ENCODE assay signal across 18 cellular contexts in the genomic region with DNA sequence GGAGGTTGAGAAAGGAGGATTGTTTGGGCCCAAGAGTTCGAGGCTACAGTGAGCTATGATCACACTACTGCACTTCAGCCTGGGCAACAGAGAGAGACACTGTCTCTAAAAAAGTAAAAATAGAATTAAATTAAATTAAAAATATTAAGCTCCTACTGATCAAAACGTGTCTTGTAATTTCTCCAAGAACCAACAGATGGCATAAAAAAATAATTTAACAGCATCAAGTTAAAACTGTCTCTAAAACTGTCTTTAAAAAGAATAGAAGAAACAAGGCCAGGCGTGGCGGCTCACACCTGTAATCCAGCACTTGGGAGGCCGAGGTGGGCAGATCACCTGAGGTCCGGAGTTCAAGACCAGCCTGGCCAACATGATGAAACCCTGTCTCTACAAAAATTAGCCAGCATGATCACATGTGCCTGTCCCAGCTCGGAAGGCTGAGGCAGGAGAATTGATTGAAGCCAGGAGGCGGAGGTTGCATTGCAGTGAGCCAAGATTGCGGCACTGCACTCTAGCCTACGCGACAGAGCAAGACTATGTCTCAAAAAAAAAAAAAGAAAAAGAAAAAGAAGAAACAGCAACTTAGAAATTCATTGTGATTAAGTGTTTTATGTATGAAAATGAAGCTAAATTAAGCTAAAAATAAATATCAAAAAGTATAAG.
"Had no signal": no experiment of that assay in that cellular context is flagged by ENCODE, and none has a peak within 500 bp of the region (broad histone marks: within the 10 kb centered on the region; RNA-seq: fewer than 3 reads in every experiment).

No MANE protein-coding gene starts in this region.

- H3K27me3 ChIP-seq: esophagus squamous epithelium, heart right ventricle, ovary, stomach, transverse colon had no signal

- H3K27me3 Mint-ChIP-seq: dendritic cell treated with granulocyte-macrophage colony-stimulating factor and Interleukin-4, amounts not matched to agents 40 ng/mL and 50 ng/mL, for 4 days; effector memory CD8-positive, alpha-beta T cell; naive thymus-derived CD8-positive, alpha-beta T cell had no signal

- H3K27ac ChIP-seq: esophagus squamous epithelium, heart right ventricle, ovary, stomach, thoracic aorta, transverse colon had no signal

- H3K4me1 ChIP-seq: esophagus squamous epithelium, heart right ventricle, stomach, transverse colon had no signal

- H3K4me3 Mint-ChIP-seq: dendritic cell treated with granulocyte-macrophage colony-stimulating factor and Interleukin-4, amounts not matched to agents 40 ng/mL and 50 ng/mL, for 4 days; effector memory CD8-positive, alpha-beta T cell; naive thymus-derived CD8-positive, alpha-beta T cell; neural crest cell had no signal

- DNase-seq: effector memory CD8-positive, alpha-beta T cell; esophagus squamous epithelium; heart right ventricle; hypothalamus; islet precursor cell; mammary epithelial cell; naive thymus-derived CD8-positive, alpha-beta T cell; ovary; right cardiac atrium; small intestine; stimulated activated CD4-positive, alpha-beta T cell treated with anti-CD3 and anti-CD28 coated beads, Interleukin-12 subunit alpha, Interleukin-12 subunit beta, amount 100 ng/mL, for 4 hours; stimulated activated naive CD4-positive, alpha-beta T cell; stomach; substantia nigra; transverse colon had no signal

- H3K9me3 ChIP-seq: esophagus squamous epithelium, heart right ventricle, ovary, stomach, thoracic aorta, transverse colon had no signal

- H3K27ac Mint-ChIP-seq: dendritic cell treated with granulocyte-macrophage colony-stimulating factor and Interleukin-4, amounts not matched to agents 40 ng/mL and 50 ng/mL, for 4 days; effector memory CD8-positive, alpha-beta T cell had no signal

- H3K9me3 Mint-ChIP-seq: dendritic cell treated with granulocyte-macrophage colony-stimulating factor and Interleukin-4, amounts not matched to agents 40 ng/mL and 50 ng/mL, for 4 days; effector memory CD8-positive, alpha-beta T cell; naive thymus-derived CD8-positive, alpha-beta T cell; neural crest cell had no signal

- H3K36me3 ChIP-seq: ovary had no signal

- H3K4me3 ChIP-seq: esophagus squamous epithelium, heart right ventricle, ovary, stomach, thoracic aorta, transverse colon had no signal

- H3K4me1 Mint-ChIP-seq: neural crest cell had no signal
